13 cellular contexts compared by ENCODE assay signal in the genomic region with DNA sequence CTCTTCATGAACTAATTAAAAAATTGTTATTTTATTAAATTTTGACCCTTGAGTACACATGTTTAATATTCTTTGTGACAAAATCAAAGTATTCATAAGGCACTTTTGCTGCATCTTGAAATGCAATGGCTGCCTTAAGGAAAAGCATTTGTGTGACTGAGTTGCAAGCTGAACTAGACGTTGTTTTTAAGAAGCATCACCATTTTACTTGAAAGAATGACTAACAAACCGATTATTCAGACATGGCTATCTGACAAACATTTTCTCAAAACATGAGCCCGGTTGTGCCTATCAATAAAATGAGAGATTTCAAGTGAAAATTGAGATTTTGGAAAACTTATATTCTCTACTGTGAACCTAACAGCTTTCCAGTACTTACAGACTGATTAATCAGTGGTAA. TPM values are rescaled to one million over a fixed set of nuclear protein-coding genes. Genes with fewer than 3 reads are reported as not detected.
A peak's percentile ranks its signal among the peaks of the same experiment; 100 is the strongest.
DNase-seq lines count a peak whose midpoint lies in the region; ATAC-seq, FAIRE-seq and TF ChIP-seq lines count a peak whose summit lies in the region.
"Had no signal": no experiment of that assay in that cellular context is flagged by ENCODE, and none has a peak within 500 bp of the region (broad histone marks: within the 10 kb centered on the region; RNA-seq: fewer than 3 reads in every experiment).

No MANE protein-coding gene starts in this region.

- intact Hi-C loops in natural killer cell (cut with micrococcal nuclease), result no loop called here

- peaks cover 28% of the 10 kb centered on the region for H3K4me1 Mint-ChIP-seq in activated naive CD8-positive, alpha-beta T cell treated with anti-CD3 and anti-CD28 coated beads for 36 hours
- peaks cover 23 to 26% of the 10 kb centered on the region in 2 donors for H3K4me1 Mint-ChIP-seq in natural killer cell

- ATAC-seq in natural killer cell, result no peak
- ATAC-seq: activated CD8-positive, alpha-beta memory T cell treated with anti-CD3 and anti-CD28 coated beads, Interleukin-2, amount 10 ng/mL, durations not matched to agents 7 days and 5 days had no signal

- peak overlapping the region; percentile 47 for H3K4me3 Mint-ChIP-seq in activated naive CD8-positive, alpha-beta T cell treated with anti-CD3 and anti-CD28 coated beads for 36 hours
- peak overlapping the region; percentile 38 for H3K4me3 Mint-ChIP-seq in natural killer cell
- H3K4me3 Mint-ChIP-seq: activated CD8-positive, alpha-beta memory T cell treated with anti-CD3 and anti-CD28 coated beads, Interleukin-2, amount 10 ng/mL, durations not matched to agents 7 days and 5 days; dendritic cell treated with granulocyte-macrophage colony-stimulating factor and Interleukin-4, amounts not matched to agents 40 ng/mL and 50 ng/mL, for 4 days had no signal

- no peak overlapping the region for H3K27ac Mint-ChIP-seq in activated naive CD8-positive, alpha-beta T cell treated with anti-CD3 and anti-CD28 coated beads for 36 hours
- H3K27ac Mint-ChIP-seq in natural killer cell, result no peak overlapping the region
- H3K27ac Mint-ChIP-seq: activated CD8-positive, alpha-beta memory T cell treated with anti-CD3 and anti-CD28 coated beads, Interleukin-2, amount 10 ng/mL, durations not matched to agents 7 days and 5 days; dendritic cell treated with granulocyte-macrophage colony-stimulating factor and Interleukin-4, amounts not matched to agents 40 ng/mL and 50 ng/mL, for 4 days had no signal

- TF ChIP-seq CTCF in natural killer cell (IDR thresholded peaks at IDR 0.05), result no peak

- FAIRE-seq in GM12892 (lab: Jason Lieb, UNC), result peak; percentile 24
- FAIRE-seq: D721Med had no signal

- no peaks in the 10 kb centered on the region for H3K9me3 Mint-ChIP-seq in activated naive CD8-positive, alpha-beta T cell treated with anti-CD3 and anti-CD28 coated beads for 36 hours
- no peaks in the 10 kb centered on the region for H3K9me3 Mint-ChIP-seq in natural killer cell
- H3K9me3 Mint-ChIP-seq: dendritic cell treated with granulocyte-macrophage colony-stimulating factor and Interleukin-4, amounts not matched to agents 40 ng/mL and 50 ng/mL, for 4 days had no signal

- peaks cover 45% of the 10 kb centered on the region for H3K36me3 Mint-ChIP-seq in activated naive CD8-positive, alpha-beta T cell treated with anti-CD3 and anti-CD28 coated beads for 36 hours
- H3K36me3 Mint-ChIP-seq in natural killer cell, result peaks cover 8% of the 10 kb centered on the region

- no peaks in the 10 kb centered on the region for H3K27me3 Mint-ChIP-seq in activated naive CD8-positive, alpha-beta T cell treated with anti-CD3 and anti-CD28 coated beads for 36 hours
- no peaks in the 10 kb centered on the region for H3K27me3 Mint-ChIP-seq in natural killer cell (ENCODE audit: low read depth in 2 of 2)
- H3K27me3 Mint-ChIP-seq: activated CD8-positive, alpha-beta memory T cell treated with anti-CD3 and anti-CD28 coated beads, Interleukin-2, amount 10 ng/mL, durations not matched to agents 7 days and 5 days; dendritic cell treated with granulocyte-macrophage colony-stimulating factor and Interleukin-4, amounts not matched to agents 40 ng/mL and 50 ng/mL, for 4 days had no signal

- no peak for TF ChIP-seq POLR2A in GM12892 (IDR thresholded peaks at IDR 0.05; ENCODE audit: low read depth, low read length)

- DNase-seq in DMS79 treated with DMSO at 0.1 percent for 48 hours (lab: John Stamatoyannopoulos, UW), result peak; percentile 5
- no peak for DNase-seq in DMS79 (lab: John Stamatoyannopoulos, UW)
- DNase-seq in GM12892 (ENCODE audit: insufficient read length), result no peak
- no peak for DNase-seq in activated naive CD8-positive, alpha-beta T cell treated with anti-CD3 and anti-CD28 coated beads for 36 hours
- no peak for DNase-seq in natural killer cell
- no peak for DNase-seq in superior temporal gyrus (ENCODE audit: extremely low spot score)
- no peak for DNase-seq in NOMO-1 treated with dmso at 0.1 percent for 144 hours (lab: John Stamatoyannopoulos, UW; ENCODE audit: unreplicated experiment)
- DNase-seq in activated naive CD4-positive, alpha-beta T cell (lab: John Stamatoyannopoulos, UW), result no peak
- DNase-seq: activated CD8-positive, alpha-beta memory T cell treated with anti-CD3 and anti-CD28 coated beads, Interleukin-2, amount 10 ng/mL, durations not matched to agents 7 days and 5 days; NCI-H2107; stimulated activated naive CD4-positive, alpha-beta T cell treated with Interleukin-2 at 50 U/mL for 16 hours had no signal

RNA-seq across cellular contexts. Expression of gene GCFC2, which starts 2.8 kb away (rescaled TPM):
- polyA plus RNA-seq in GM12892 (2012; ENCODE audit: missing spikeins), result 27.0 TPM
- 10 to 100 TPM; 33.8 to 38.4 TPM for total RNA-seq in activated naive CD8-positive, alpha-beta T cell treated with anti-CD3 and anti-CD28 coated beads for 36 hours
- total RNA-seq in natural killer cell, result 10 to 100 TPM; 12.0 to 16.2 (median 13.5) TPM
